ENCODE assay signal across 21 cellular contexts in genomic region chr2:236676131-236676873, GRCh38.
DNase-seq lines count a peak whose midpoint lies in the region; ATAC-seq and TF ChIP-seq lines count a peak whose summit lies in the region.
"Had no signal": no experiment of that assay in that cellular context is flagged by ENCODE, and none has a peak within 500 bp of the region (broad histone marks: within the 10 kb centered on the region; RNA-seq: fewer than 3 reads in every experiment).

No MANE protein-coding gene starts in this region.

- no peak for TF ChIP-seq CTCF in astrocyte of the cerebellum (IDR thresholded peaks at IDR 0.05; ENCODE audit: low read depth, low read length, missing control alignments)
- TF ChIP-seq CTCF in fibroblast of villous mesenchyme (IDR thresholded peaks at IDR 0.05; ENCODE audit: insufficient read depth, low read depth, low read length) = no peak

- no peak for ATAC-seq in activated CD4-positive, CD25-positive, alpha-beta regulatory T cell treated with anti-CD3 and anti-CD28 coated beads, Interleukin-2, amount 50 U/mL, for 24 hours
- ATAC-seq in HG02798 (IDR thresholded peaks at IDR 0.05; ENCODE audit: poor library complexity, unreplicated experiment) = no peak
- ATAC-seq: activated CD8-positive, alpha-beta T cell treated with anti-CD3 and anti-CD28 coated beads, Interleukin-2, amount 10 ng/mL, durations not matched to agents 7 days and 5 days had no signal

- no peak overlapping the region for H3K4me3 ChIP-seq in astrocyte of the cerebellum (ENCODE audit: low read depth, low read length)
- no peak overlapping the region for H3K4me3 ChIP-seq in fibroblast of villous mesenchyme (ENCODE audit: low read depth, low read length)
- H3K4me3 ChIP-seq: left ventricle myocardium inferior had no signal

- DNase-seq in H4 (ENCODE audit: low spot score) (peak; percentile 68), astrocyte of the cerebellum (ENCODE audit: low read depth) (peak; percentile 73), fibroblast of villous mesenchyme (ENCODE audit: low read depth) (peak; percentile 20), pons (ENCODE audit: low spot score) (peak; percentile 26), NCI-H526 (lab: John Stamatoyannopoulos, UW) (no peak), NOMO-1 treated with DMSO at 0.1 percent for 48 hours (lab: John Stamatoyannopoulos, UW; ENCODE audit: unreplicated experiment) (no peak)
- DNase-seq: activated B cell treated with CpG ODN at 0.5 μM for 24 hours; activated CD8-positive, alpha-beta T cell treated with anti-CD3 and anti-CD28 coated beads, Interleukin-2, amount 10 ng/mL, durations not matched to agents 7 days and 5 days; activated naive CD4-positive, alpha-beta T cell; activated T-cell treated with anti-CD3 and anti-CD28 coated beads, Interleukin-2, amount 50 U/mL, for 24 hours; amygdala; CD4-positive, alpha-beta T cell; effector CD4-positive, alpha-beta T cell; GF-D8; left ventricle myocardium inferior; MM.1S; NCI-H146; SHP77; SW 1271 had no signal

- in situ Hi-C loops in astrocyte of the cerebellum (cut with HindIII; ENCODE audit: low sequenced_read_pairs) = no loop called here

Comparison
In these comparisons a context has a peak if more than half of its experiments do, and no peak if none do; other contexts are left out.
1. DNase-seq: peak in H4 (single experiment), astrocyte of the cerebellum (single experiment), fibroblast of villous mesenchyme (single experiment) and pons (single experiment); none in NCI-H526 (0 of 2) and NOMO-1 treated with DMSO at 0.1 percent for 48 hours (single experiment).